In genomic region chr2:237819231-237819630, GRCh38 we compare ENCODE assay signal across 23 cellular contexts. TPM values are rescaled to one million over a fixed set of nuclear protein-coding genes. Genes with fewer than 3 reads are reported as not detected.
"Had no signal": no experiment of that assay in that cellular context is flagged by ENCODE, and none has a peak within 500 bp of the region (broad histone marks: within the 10 kb centered on the region; RNA-seq: fewer than 3 reads in every experiment).

No MANE protein-coding gene starts in this region.

- H3K4me3 ChIP-seq: adrenal gland, mucosa of descending colon had no signal

- H3K9me3 ChIP-seq: mucosa of descending colon had no signal

- DNase-seq: activated CD4-positive, alpha-beta T cell treated with anti-CD3 and anti-CD28 coated beads, Interleukin-2, amount 50 U/mL, for 4 hours; activated CD4-positive, CD25-positive, alpha-beta regulatory T cell treated with anti-CD3 and anti-CD28 coated beads, Interleukin-2, amount 50 U/mL, for 72 hours; activated naive CD4-positive, alpha-beta T cell treated with anti-CD3 and anti-CD28 coated beads, Interleukin-2, amount 50 U/mL, for 16 hours; activated T-cell treated with anti-CD3 and anti-CD28 coated beads, Interleukin-2, amount 50 U/mL, for 1 hour; adrenal gland; cerebellar nuclear complex; endodermal cell; foreskin keratinocyte; head of caudate nucleus; islet precursor cell; mammary epithelial cell; mucosa of descending colon; naive thymus-derived CD8-positive, alpha-beta T cell; nucleus accumbens; stimulated activated naive CD4-positive, alpha-beta T cell; substantia nigra; T-helper 17 cell; trophoblast cell had no signal

- H3K27me3 ChIP-seq: adrenal gland had no signal

- H3K27ac ChIP-seq: adrenal gland, foreskin keratinocyte had no signal

- H3K36me3 ChIP-seq: adrenal gland had no signal

- ATAC-seq: esophagus mucosa; foreskin keratinocyte; left lobe of liver; mucosa of descending colon; naive thymus-derived CD8-positive, alpha-beta T cell; sciatic nerve; T-helper 17 cell had no signal

- H3K4me1 ChIP-seq: adrenal gland had no signal

RNA-seq across cellular contexts. Expression of gene RAMP1, which starts 40.2 kb away (rescaled TPM):
- total RNA-seq: dermis microvascular lymphatic vessel endothelial cell; naive thymus-derived CD8-positive, alpha-beta T cell; pulmonary artery endothelial cell had no signal
